13 cellular contexts compared by ENCODE assay signal in the genomic region with DNA sequence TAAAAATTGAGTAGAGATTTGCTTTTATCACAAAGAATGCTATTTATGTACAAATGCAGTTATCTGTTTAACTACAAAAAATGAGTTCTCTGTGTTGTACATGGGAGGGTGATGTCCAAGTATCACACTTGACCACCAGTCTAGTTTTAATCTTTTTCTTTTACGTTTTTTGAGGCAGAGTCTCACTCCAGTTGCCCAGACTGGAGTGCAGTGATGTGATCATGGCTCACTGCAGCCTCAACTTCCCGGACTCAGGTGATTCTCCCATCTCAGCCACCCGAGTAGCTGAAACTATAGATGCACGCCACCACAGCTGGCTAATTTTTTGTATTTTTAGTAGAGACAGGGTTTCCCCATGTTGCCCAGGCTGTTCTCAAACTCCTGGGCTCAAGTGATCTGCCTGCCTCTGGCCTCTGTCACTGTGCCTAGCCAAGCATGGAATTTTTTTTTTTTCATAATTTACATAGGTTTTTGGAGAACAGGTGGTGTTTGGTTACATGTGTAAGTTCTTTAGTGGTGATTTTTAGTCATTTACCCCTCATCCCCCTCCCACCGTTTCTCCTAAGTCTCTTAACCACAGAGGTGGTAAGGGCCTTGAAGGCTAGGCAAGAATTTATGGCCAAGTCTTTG. TPM values are rescaled to one million over a fixed set of nuclear protein-coding genes. Genes with fewer than 3 reads are reported as not detected.
DNase-seq lines count a peak whose midpoint lies in the region; ATAC-seq, FAIRE-seq and TF ChIP-seq lines count a peak whose summit lies in the region.
"Had no signal": no experiment of that assay in that cellular context is flagged by ENCODE, and none has a peak within 500 bp of the region (broad histone marks: within the 10 kb centered on the region; RNA-seq: fewer than 3 reads in every experiment).

No MANE protein-coding gene starts in this region.

- intact Hi-C loops in activated B cell treated with CpG ODN at 0.5 μM for 24 hours (cut with micrococcal nuclease), result loop anchor here (2.0 to 5.0 kb wide), 3 partner anchors 65 to 727 kb away; a partner anchor contains a TSS
- intact Hi-C loops in CD4-positive, alpha-beta T cell (cut with DNase I, micrococcal nuclease), result no loop called here

- H3K36me3 Mint-ChIP-seq in activated B cell treated with CpG ODN at 0.5 μM for 24 hours (ENCODE audit: low read depth) (no peaks in the 10 kb centered on the region), neural progenitor cell (no peaks in the 10 kb centered on the region), mesothelial cell of epicardium (no peaks in the 10 kb centered on the region)
- no peaks in the 10 kb centered on the region for H3K36me3 Mint-ChIP-seq in CD4-positive, alpha-beta T cell (ENCODE audit: low read depth)

- no peaks in the 10 kb centered on the region for H3K9me3 Mint-ChIP-seq in activated B cell treated with CpG ODN at 0.5 μM for 24 hours
- H3K9me3 Mint-ChIP-seq in neural progenitor cell, result no peaks in the 10 kb centered on the region
- no peaks in the 10 kb centered on the region for H3K9me3 Mint-ChIP-seq in mesothelial cell of epicardium
- no peaks in the 10 kb centered on the region for H3K9me3 Mint-ChIP-seq in CD4-positive, alpha-beta T cell
- H3K9me3 Mint-ChIP-seq: central memory CD8-positive, alpha-beta T cell; nephron had no signal

- no peak for FAIRE-seq in RCC 7860 (lab: Jason Lieb, UNC)

- no peaks in the 10 kb centered on the region for H4K20me1 ChIP-seq in neural progenitor cell (ENCODE audit: low read depth)

- TF ChIP-seq CTCF in activated B cell treated with CpG ODN at 0.5 μM for 24 hours (IDR thresholded peaks at IDR 0.05) (no peak), neural progenitor cell (IDR thresholded peaks at IDR 0.05) (no peak), mesothelial cell of epicardium (IDR thresholded peaks at IDR 0.05; ENCODE audit: unreplicated experiment) (no peak)
- no peak for TF ChIP-seq CTCF in CD4-positive, alpha-beta T cell (IDR thresholded peaks at IDR 0.05)

- H3K27me3 ChIP-seq in neural progenitor cell, result no peaks in the 10 kb centered on the region
- H3K27me3 ChIP-seq in CD4-positive, alpha-beta T cell (ENCODE audit: control insufficient read depth, insufficient read depth, low read length), result no peaks in the 10 kb centered on the region

- no peaks in the 10 kb centered on the region for H3K4me1 ChIP-seq in neural progenitor cell

- H3K79me2 ChIP-seq in neural progenitor cell (ENCODE audit: low read depth), result no peaks in the 10 kb centered on the region

- no peaks in the 10 kb centered on the region for H3K36me3 ChIP-seq in neural progenitor cell

- H3K9me3 ChIP-seq in neural progenitor cell (ENCODE audit: low read depth), result no peaks in the 10 kb centered on the region
- no peaks in the 10 kb centered on the region for H3K9me3 ChIP-seq in CD4-positive, alpha-beta T cell (ENCODE audit: control insufficient read depth, low read length)

- no peak overlapping the region for H3K9ac ChIP-seq in neural progenitor cell

- peak overlapping the region; percentile 57 for H3K4me3 Mint-ChIP-seq in activated B cell treated with CpG ODN at 0.5 μM for 24 hours
- no peak overlapping the region for H3K4me3 Mint-ChIP-seq in neural progenitor cell
- no peak overlapping the region for H3K4me3 Mint-ChIP-seq in mesothelial cell of epicardium
- no peak overlapping the region for H3K4me3 Mint-ChIP-seq in CD4-positive, alpha-beta T cell
- H3K4me3 Mint-ChIP-seq: central memory CD8-positive, alpha-beta T cell; nephron had no signal

- peaks cover 23% of the 10 kb centered on the region for H3K4me1 Mint-ChIP-seq in activated B cell treated with CpG ODN at 0.5 μM for 24 hours
- no peaks in the 10 kb centered on the region for H3K4me1 Mint-ChIP-seq in neural progenitor cell
- peaks cover 18% of the 10 kb centered on the region for H3K4me1 Mint-ChIP-seq in mesothelial cell of epicardium
- no peaks in the 10 kb centered on the region for H3K4me1 Mint-ChIP-seq in CD4-positive, alpha-beta T cell (ENCODE audit: low read depth)
- H3K4me1 Mint-ChIP-seq: nephron had no signal

- H3K4me2 ChIP-seq in neural progenitor cell, result no peak overlapping the region

- POLR2A ChIA-PET in activated B cell treated with CpG ODN at 0.5 μM for 24 hours (lab: Charles Lee), result interaction anchor here (0.7 to 1.4 kb wide), 2 partner anchors 35 to 728 kb away, joined by 3 read pairs; no protein-coding TSS in a partner anchor
- POLR2A ChIA-PET in CD4-positive, alpha-beta T cell (lab: Charles Lee), result no interaction called here

- no peak overlapping the region for H3K4me3 ChIP-seq in neural progenitor cell

- no peak overlapping the region for H3K27ac ChIP-seq in neural progenitor cell
- H3K27ac ChIP-seq in CD4-positive, alpha-beta T cell (ENCODE audit: low read depth, low read length), result no peak overlapping the region

- CTCF ChIA-PET in activated B cell treated with CpG ODN at 0.5 μM for 24 hours (lab: Charles Lee), result no interaction called here
- CTCF ChIA-PET in CD4-positive, alpha-beta T cell (lab: Charles Lee), result no interaction called here

- DNase-seq in activated B cell treated with CpG ODN at 0.5 μM for 24 hours (peak; percentile 24), neural progenitor cell (ENCODE audit: low spot score) (no peak), RCC 7860 (ENCODE audit: low spot score) (no peak), mesothelial cell of epicardium (ENCODE audit: low spot score in 2 of 2, unreplicated experiment in 2 of 2) (no peak)
- no peak for DNase-seq in CD4-positive, alpha-beta T cell
- DNase-seq: activated effector memory CD4-positive, alpha-beta T cell treated with anti-CD3 and anti-CD28 coated beads, Interleukin-2, amount 50 U/mL, for 16 hours; islet precursor cell; SHP77 had no signal

- no peaks in the 10 kb centered on the region for H3F3A ChIP-seq in neural progenitor cell (ENCODE audit: low read depth)

- no peaks in the 10 kb centered on the region for H3K27me3 Mint-ChIP-seq in activated B cell treated with CpG ODN at 0.5 μM for 24 hours
- H3K27me3 Mint-ChIP-seq in neural progenitor cell (ENCODE audit: insufficient read depth, low read depth), result no peaks in the 10 kb centered on the region
- no peaks in the 10 kb centered on the region for H3K27me3 Mint-ChIP-seq in mesothelial cell of epicardium (ENCODE audit: low read depth)
- no peaks in the 10 kb centered on the region for H3K27me3 Mint-ChIP-seq in CD4-positive, alpha-beta T cell
- H3K27me3 Mint-ChIP-seq: central memory CD8-positive, alpha-beta T cell had no signal

- H3K27ac Mint-ChIP-seq in activated B cell treated with CpG ODN at 0.5 μM for 24 hours (peak overlapping the region; percentile 88), neural progenitor cell (no peak overlapping the region), mesothelial cell of epicardium (no peak overlapping the region)
- H3K27ac Mint-ChIP-seq in CD4-positive, alpha-beta T cell, result no peak overlapping the region
- H3K27ac Mint-ChIP-seq: nephron had no signal

- peak; percentile 84 for ATAC-seq in GM18873 (IDR thresholded peaks at IDR 0.05; ENCODE audit: low FRiP score, unreplicated experiment)
- peak; percentile 69 for ATAC-seq in GM21619 (IDR thresholded peaks at IDR 0.05; ENCODE audit: unreplicated experiment)
- ATAC-seq in HG03097 (IDR thresholded peaks at IDR 0.05; ENCODE audit: low FRiP score, unreplicated experiment), result peak; percentile 81
- peak; percentile 87 for ATAC-seq in activated B cell treated with CpG ODN at 0.5 μM for 24 hours (ENCODE audit: low read depth)
- ATAC-seq in CD4-positive, alpha-beta T cell (ENCODE audit: poor library complexity), result no peak

- no peak overlapping the region for H2AFZ ChIP-seq in neural progenitor cell (replicated peaks)

RNA-seq across cellular contexts. Expression of a gene that starts 47.9 kb away (rescaled TPM):
- total RNA-seq in activated B cell treated with CpG ODN at 0.5 μM for 24 hours (0.81 and 0.86 TPM in 2 replicates), neural progenitor cell (ENCODE audit: low replicate concordance) (0.22 and 0.34 TPM in 2 replicates), mesothelial cell of epicardium (0.87 to 1.6 TPM (median 1.2 TPM) in 3 replicates)
- under 1 TPM in 1 of 2 experiments, not detected in 1; 0.14 TPM for total RNA-seq in CD4-positive, alpha-beta T cell
